Comparison of ENCODE assay signal across 21 cellular contexts in genomic region chr2:209305026-209305425, GRCh38.
"Had no signal": no experiment of that assay in that cellular context is flagged by ENCODE, and none has a peak within 500 bp of the region (broad histone marks: within the 10 kb centered on the region; RNA-seq: fewer than 3 reads in every experiment).

No MANE protein-coding gene starts in this region.

- H3K36me3 ChIP-seq: Peyer's patch had no signal

- DNase-seq: activated B cell treated with CpG ODN at 0.5 μM for 24 hours; activated CD4-positive, alpha-beta memory T cell treated with anti-CD3 and anti-CD28 coated beads for 36 hours; activated CD4-positive, alpha-beta T cell treated with anti-CD3 and anti-CD28 coated beads for 1 hour; activated CD4-positive, alpha-beta T cell treated with anti-CD3 and anti-CD28 coated beads, Interleukin-2, amount 10 ng/mL, durations not matched to agents 7 days and 5 days; activated CD8-positive, alpha-beta memory T cell treated with anti-CD3 and anti-CD28 coated beads for 24 hours; activated effector memory CD4-positive, alpha-beta T cell treated with anti-CD3 and anti-CD28 coated beads, Interleukin-2, amount 50 U/mL, for 16 hours; activated naive CD4-positive, alpha-beta T cell treated with Interleukin-2 at 50 U/mL for 16 hours; activated T-cell treated with anti-CD3 and anti-CD28 coated beads, Interleukin-2, amount 50 U/mL, for 4 hours; amygdala; KBM-7; NCI-H1048; NCI-H146; NCI-H187 treated with DMSO at 0.1 percent for 48 hours; NCI-H2081 treated with DMSO at 0.1 percent for 48 hours; NCI-H446 treated with DMSO at 0.1 percent for 48 hours; NCI-H524 treated with DMSO at 0.1 percent for 48 hours; NCI-H774; Peyer's patch; SHP77; T-helper 17 cell; T-helper 9 cell had no signal

- H3K27me3 ChIP-seq: Peyer's patch had no signal

- H3K4me3 ChIP-seq: Peyer's patch had no signal

- H3K27ac ChIP-seq: Peyer's patch had no signal

- H3K4me1 ChIP-seq: Peyer's patch had no signal

- ATAC-seq: activated T-cell treated with anti-CD3 and anti-CD28 coated beads, Interleukin-2, amount 50 U/mL, for 4 hours; T-helper 17 cell had no signal

- H3K9me3 ChIP-seq: Peyer's patch had no signal
